ENCODE assay signal across 29 cellular contexts in genomic region chr17:68605914-68606313, GRCh38. TPM values are rescaled to one million over a fixed set of nuclear protein-coding genes. Genes with fewer than 3 reads are reported as not detected.
"Had no signal": no experiment of that assay in that cellular context is flagged by ENCODE, and none has a peak within 500 bp of the region (broad histone marks: within the 10 kb centered on the region; RNA-seq: fewer than 3 reads in every experiment).

No MANE protein-coding gene starts in this region.

- H3K36me3 Mint-ChIP-seq: neural progenitor cell; stimulated activated effector memory CD8-positive, alpha-beta T cell treated with anti-CD3 and anti-CD28 coated beads, Interleukin-12 subunit alpha, Interleukin-12 subunit beta, amount 100 ng/mL, for 72 hours had no signal

- H3K4me1 ChIP-seq: foreskin keratinocyte, parathyroid adenoma had no signal

- H3K4me3 Mint-ChIP-seq: mesothelial cell of epicardium; naive thymus-derived CD4-positive, alpha-beta T cell; nephron; neural progenitor cell; stimulated activated effector memory CD8-positive, alpha-beta T cell treated with anti-CD3 and anti-CD28 coated beads, Interleukin-12 subunit alpha, Interleukin-12 subunit beta, amount 100 ng/mL, for 72 hours; stimulated activated naive CD8-positive, alpha-beta T cell treated with anti-CD3 and anti-CD28 coated beads, Interleukin-15, Interleukin-2, amounts not matched to agents 100 ng/mL and 50 ng/mL, for 24 hours had no signal

- H3K9ac ChIP-seq: neural progenitor cell, parathyroid adenoma had no signal

- H3K4me2 ChIP-seq: hepatocyte, neural progenitor cell, smooth muscle cell had no signal

- H3K4me1 Mint-ChIP-seq: neural progenitor cell; stimulated activated effector memory CD8-positive, alpha-beta T cell treated with anti-CD3 and anti-CD28 coated beads, Interleukin-12 subunit alpha, Interleukin-12 subunit beta, amount 100 ng/mL, for 72 hours had no signal

- DNase-seq: dorsolateral prefrontal cortex; effector CD8-positive, alpha-beta T cell; foreskin keratinocyte; heart left ventricle; kidney; mesenchymal stem cell; naive thymus-derived CD4-positive, alpha-beta T cell; stimulated activated CD4-positive, alpha-beta T cell treated with anti-CD3 and anti-CD28 coated beads, Interleukin-12 subunit alpha, Interleukin-12 subunit beta, amount 100 ng/mL, for 4 hours; stimulated activated CD4-positive, alpha-beta T cell treated with anti-CD3 and anti-CD28 coated beads, Interleukin-1b, Interleukin-23, amount 100 ng/mL, for 48 hours; stimulated activated CD4-positive, alpha-beta T cell treated with anti-CD3 and anti-CD28 coated beads, Interleukin-4, amount 100 ng/mL, for 24 hours had no signal

- FAIRE-seq: colon, endothelial cell of umbilical vein, kidney had no signal

- H3K27ac Mint-ChIP-seq: mesothelial cell of epicardium; naive thymus-derived CD4-positive, alpha-beta T cell; nephron; neural progenitor cell; progenitor cell of endocrine pancreas; stimulated activated effector memory CD8-positive, alpha-beta T cell treated with anti-CD3 and anti-CD28 coated beads, Interleukin-12 subunit alpha, Interleukin-12 subunit beta, amount 100 ng/mL, for 72 hours; stimulated activated naive CD8-positive, alpha-beta T cell treated with anti-CD3 and anti-CD28 coated beads, Interleukin-15, Interleukin-2, amounts not matched to agents 100 ng/mL and 50 ng/mL, for 24 hours had no signal

- ATAC-seq: foreskin keratinocyte; gastroesophageal sphincter; heart left ventricle; naive thymus-derived CD4-positive, alpha-beta T cell; sciatic nerve; stimulated activated effector memory CD8-positive, alpha-beta T cell treated with anti-CD3 and anti-CD28 coated beads, Interleukin-12 subunit alpha, Interleukin-12 subunit beta, amount 100 ng/mL, for 72 hours had no signal

- H3K27me3 ChIP-seq: tibial nerve, vagina had no signal

- H3K4me3 ChIP-seq: dorsolateral prefrontal cortex, esophagus muscularis mucosa, gastroesophageal sphincter, heart left ventricle, hepatocyte, neural progenitor cell, smooth muscle cell, thoracic aorta, tibial nerve, vagina had no signal

- H3K79me2 ChIP-seq: hepatocyte, parathyroid adenoma had no signal

- H2AFZ ChIP-seq: hepatocyte, neural progenitor cell, parathyroid adenoma had no signal

- H3K27ac ChIP-seq: dorsolateral prefrontal cortex, esophagus muscularis mucosa, foreskin keratinocyte, gastroesophageal sphincter, hepatocyte, neural progenitor cell, parathyroid adenoma, thoracic aorta, tibial nerve, vagina had no signal

- H3K36me3 ChIP-seq: esophagus muscularis mucosa, gastroesophageal sphincter, heart left ventricle, neural progenitor cell, thoracic aorta, tibial nerve, vagina had no signal

RNA-seq across cellular contexts. Expression of gene FAM20A, which starts 4.7 kb away (rescaled TPM):
- total RNA-seq: endothelial cell of umbilical vein, epithelial cell of proximal tubule, foreskin keratinocyte, lung microvascular endothelial cell had no signal
- polyA plus RNA-seq: endothelial cell of umbilical vein; foreskin keratinocyte; naive thymus-derived CD4-positive, alpha-beta T cell had no signal
